Comparison of ENCODE assay signal across 1 cellular context in genomic region chr3:9765865-9766264, GRCh38.
TF ChIP-seq lines count a peak whose summit lies in the region.

No MANE protein-coding gene starts in this region.

TF ChIP-seq in A549, 52 proteins besides CTCF, POLR2A, EP300 and RAD21 (continued from another document):
- TF ChIP-seq CHD2 (IDR thresholded peaks at IDR 0.05; ENCODE audit: low read length, partially characterized antibody) (no peak), EHMT2 (IDR thresholded peaks at IDR 0.05; ENCODE audit: low read depth) (no peak), MAZ (IDR thresholded peaks at IDR 0.05; ENCODE audit: borderline replicate concordance, low read depth, low read length) (no peak), PHF8 (IDR thresholded peaks at IDR 0.05; ENCODE audit: borderline replicate concordance, low read depth) (no peak)
- TF ChIP-seq, protein P1, sequence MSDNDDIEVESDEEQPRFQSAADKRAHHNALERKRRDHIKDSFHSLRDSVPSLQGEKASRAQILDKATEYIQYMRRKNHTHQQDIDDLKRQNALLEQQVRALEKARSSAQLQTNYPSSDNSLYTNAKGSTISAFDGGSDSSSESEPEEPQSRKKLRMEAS (IDR thresholded peaks at IDR 0.05) = no peak
